10 cellular contexts compared by ENCODE assay signal in the genomic region with DNA sequence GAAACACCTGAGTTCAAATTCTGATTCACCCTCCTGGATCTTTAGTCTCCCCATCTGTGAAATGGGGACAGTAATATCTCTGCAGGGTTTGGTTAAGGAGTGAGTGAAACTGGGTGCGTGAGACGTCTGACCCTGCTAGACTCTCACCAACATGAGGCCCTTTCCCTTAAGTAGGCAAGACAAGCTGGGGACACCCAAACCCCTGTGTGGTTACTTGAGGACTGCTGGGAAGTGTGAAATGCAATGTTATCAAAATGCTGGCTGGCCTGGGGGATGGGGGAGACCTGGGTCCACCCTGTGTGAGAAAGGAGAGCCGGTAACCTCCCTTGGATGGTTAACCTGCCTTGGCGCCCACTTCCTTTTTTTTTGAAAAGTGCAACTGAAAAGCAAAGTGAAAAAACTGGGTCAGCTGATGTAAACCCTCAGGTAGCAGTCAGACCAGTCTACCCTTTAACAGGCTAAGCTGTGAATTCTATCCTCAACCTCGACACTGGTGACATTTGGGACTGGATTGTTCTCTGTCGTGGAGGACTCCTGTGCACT.
DNase-seq lines count a peak whose midpoint lies in the region; ATAC-seq and TF ChIP-seq lines count a peak whose summit lies in the region.
"Had no signal": no experiment of that assay in that cellular context is flagged by ENCODE, and none has a peak within 500 bp of the region (broad histone marks: within the 10 kb centered on the region; RNA-seq: fewer than 3 reads in every experiment).

No MANE protein-coding gene starts in this region.

- H3K9me3 Mint-ChIP-seq in activated naive CD8-positive, alpha-beta T cell treated with anti-CD3 and anti-CD28 coated beads for 36 hours, result no peaks in the 10 kb centered on the region

- TF ChIP-seq POLR2A in transverse colon (IDR thresholded peaks at IDR 0.05), result no peak

- H3K9me3 ChIP-seq in transverse colon, result no peaks in the 10 kb centered on the region

- no peak overlapping the region for H3K4me3 ChIP-seq in transverse colon
- H3K4me3 ChIP-seq: cardiac muscle cell had no signal

- no peaks in the 10 kb centered on the region for H3K27me3 Mint-ChIP-seq in activated naive CD8-positive, alpha-beta T cell treated with anti-CD3 and anti-CD28 coated beads for 36 hours

- ATAC-seq in GM19463 (IDR thresholded peaks at IDR 0.05; ENCODE audit: unreplicated experiment) (peak; percentile 80), HG03175 (IDR thresholded peaks at IDR 0.05; ENCODE audit: unreplicated experiment) (peak; percentile 78)
- ATAC-seq: left ventricle myocardium superior had no signal

- peak overlapping the region; percentile 65 for H3K27ac Mint-ChIP-seq in activated naive CD8-positive, alpha-beta T cell treated with anti-CD3 and anti-CD28 coated beads for 36 hours

- no peaks in the 10 kb centered on the region for H3K36me3 ChIP-seq in transverse colon
- H3K36me3 ChIP-seq: cardiac muscle cell had no signal

- H3K27me3 ChIP-seq in transverse colon, result no peaks in the 10 kb centered on the region

- TF ChIP-seq CTCF in GM13977 (IDR thresholded peaks at IDR 0.05; ENCODE audit: extremely low read depth, insufficient read depth, missing control alignments), result no peak
- TF ChIP-seq CTCF in transverse colon (IDR thresholded peaks at IDR 0.05), result no peak

- H3K27ac ChIP-seq in substantia nigra (ENCODE audit: low read depth, low read length, poor library complexity, severe bottlenecking) (no peak overlapping the region), transverse colon (no peak overlapping the region)
- H3K27ac ChIP-seq: cardiac muscle cell had no signal

- H3K4me1 Mint-ChIP-seq in activated naive CD8-positive, alpha-beta T cell treated with anti-CD3 and anti-CD28 coated beads for 36 hours, result peaks cover 29% of the 10 kb centered on the region

- peaks cover 33% of the 10 kb centered on the region for H3K36me3 Mint-ChIP-seq in activated naive CD8-positive, alpha-beta T cell treated with anti-CD3 and anti-CD28 coated beads for 36 hours

- no peak overlapping the region for H3K4me3 Mint-ChIP-seq in activated naive CD8-positive, alpha-beta T cell treated with anti-CD3 and anti-CD28 coated beads for 36 hours

- TF ChIP-seq EP300 in transverse colon (IDR thresholded peaks at IDR 0.05; ENCODE audit: low read depth), result no peak

- in situ Hi-C loops in GM13977 (cut with MboI; ENCODE audit: low pct_unique_long_range_greater_than_20kb, low sequenced_read_pairs, unreplicated experiment), result no loop called here
- in situ Hi-C loops in transverse colon (cut with MboI; ENCODE audit: low pct_ligation_motif_present in 1 of 4, low pct_unique_long_range_greater_than_20kb in 1 of 4, low sequenced_read_pairs in 3 of 4), result no loop called here

- intact Hi-C loops in transverse colon (cut with DNase I; ENCODE audit: low total_unique reads), result no loop called here

- H3K4me1 ChIP-seq in transverse colon, result no peaks in the 10 kb centered on the region

- 56 to 77% methylated on average over 3 to 6 of the region's 6 CpGs for WGBS in transverse colon (ENCODE audit: low coverage in 1 of 2), 2 donors

- DNase-seq in GM13977 (ENCODE audit: low spot score) (peak; percentile 69), substantia nigra (lab: John Stamatoyannopoulos, UW) (no peak), middle frontal gyrus (ENCODE audit: extremely low spot score, low spot score) (no peak), transverse colon (no peak), HT-29 (ENCODE audit: low spot score) (no peak)
- DNase-seq in activated naive CD8-positive, alpha-beta T cell treated with anti-CD3 and anti-CD28 coated beads for 36 hours, result peak; percentile 29
- DNase-seq: left ventricle myocardium superior had no signal

Comparison
In these comparisons a context has a peak if more than half of its experiments do, and no peak if none do; other contexts are left out.
1. DNase-seq: peak in GM13977 (single experiment) and activated naive CD8-positive, alpha-beta T cell treated with anti-CD3 and anti-CD28 coated beads for 36 hours (single experiment); none in substantia nigra (0 of 49), middle frontal gyrus (single experiment), transverse colon (single experiment) and HT-29 (single experiment).